Comparison of ENCODE assay signal across 15 cellular contexts in genomic region chr1:212677573-212677972, GRCh38. TPM values are rescaled to one million over a fixed set of nuclear protein-coding genes. Genes with fewer than 3 reads are reported as not detected.
DNase-seq lines count a peak whose midpoint lies in the region; ATAC-seq, FAIRE-seq and TF ChIP-seq lines count a peak whose summit lies in the region.
"Had no signal": no experiment of that assay in that cellular context is flagged by ENCODE, and none has a peak within 500 bp of the region (broad histone marks: within the 10 kb centered on the region; RNA-seq: fewer than 3 reads in every experiment).

No MANE protein-coding gene starts in this region.

- no peak for DNase-seq in activated T-cell treated with anti-CD3 and anti-CD28 coated beads, Interleukin-2, amount 50 U/mL, for 24 hours
- DNase-seq in activated T-cell treated with anti-CD3 and anti-CD28 coated beads for 4 hours (no peak), K562 (ENCODE audit: extremely low read depth in 1 of 4, low spot score in 3 of 4) (no peak), osteocyte (ENCODE audit: extremely low spot score, unreplicated experiment) (peak; percentile 38), RWPE1 (ENCODE audit: low spot score) (no peak), KBM-7 (no peak), NCI-H1092 (lab: John Stamatoyannopoulos, UW) (no peak)
- DNase-seq: Caco-2, DMS53, NCI-H226, NCI-H526, Right ventricle myocardium superior had no signal

- no peaks in the 10 kb centered on the region for H3K36me3 Mint-ChIP-seq in activated T-cell treated with anti-CD3 and anti-CD28 coated beads, Interleukin-2, amount 50 U/mL, for 24 hours (ENCODE audit: low read depth)
- no peaks in the 10 kb centered on the region for H3K36me3 Mint-ChIP-seq in osteocyte (ENCODE audit: unreplicated experiment)

- TF ChIP-seq EP300 in K562 (IDR thresholded peaks at IDR 0.05; ENCODE audit: low read length), result no peak

- peaks cover 43% of the 10 kb centered on the region for H3K4me1 Mint-ChIP-seq in activated T-cell treated with anti-CD3 and anti-CD28 coated beads, Interleukin-2, amount 50 U/mL, for 24 hours (ENCODE audit: low read depth)
- no peaks in the 10 kb centered on the region for H3K4me1 Mint-ChIP-seq in osteocyte (ENCODE audit: unreplicated experiment)

- no peak for TF ChIP-seq POLR2A in K562 (conservative IDR thresholded peaks at IDR 0.05)

- no peaks in the 10 kb centered on the region for H3K27me3 ChIP-seq in OCI-LY3 (ENCODE audit: low read depth, low read length)
- peaks cover 2 to 20% of the 10 kb centered on the region in 2 experiments; a peak in 4 of 5 replicates for H3K27me3 ChIP-seq in K562 (ENCODE audit: control insufficient read depth in 2 of 2, insufficient read depth in 2 of 2, low read length in 2 of 2)

- H3K27ac ChIP-seq in OCI-LY3 (ENCODE audit: low read length) (peak overlapping the region; percentile 96), K562 (ENCODE audit: extremely low read depth, low read depth, low read length) (no peak overlapping the region), RWPE1 (no peak overlapping the region)
- H3K27ac ChIP-seq: A549 had no signal

- peaks cover 5% of the 10 kb centered on the region for H3K27me3 Mint-ChIP-seq in activated T-cell treated with anti-CD3 and anti-CD28 coated beads, Interleukin-2, amount 50 U/mL, for 24 hours
- H3K27me3 Mint-ChIP-seq in osteocyte (ENCODE audit: unreplicated experiment), result peaks cover 9% of the 10 kb centered on the region

- FAIRE-seq in K562 (lab: Jason Lieb, UNC), result no peak
- FAIRE-seq: A549 had no signal

- BruUV-seq in K562 (replicated peaks; lab: Mats Ljungman, UMichigan), result no TSS peak

- H4K20me1 ChIP-seq in OCI-LY3 (ENCODE audit: insufficient read depth, low read length) (no peaks in the 10 kb centered on the region), K562 (replicated peaks; ENCODE audit: control insufficient read depth, insufficient read depth, low read length) (no peaks in the 10 kb centered on the region)

- no peaks in the 10 kb centered on the region for H3K9me1 ChIP-seq in K562 (ENCODE audit: control insufficient read depth, insufficient read depth, low read length)

- H3K79me2 ChIP-seq in OCI-LY3 (ENCODE audit: low read length), result no peaks in the 10 kb centered on the region
- no peaks in the 10 kb centered on the region for H3K79me2 ChIP-seq in K562 (ENCODE audit: control insufficient read depth, insufficient read depth, low read length)

- peak overlapping the region; percentile 68 for H3K9ac ChIP-seq in OCI-LY3 (ENCODE audit: low read length)
- no peak overlapping the region for H3K9ac ChIP-seq in K562 (ENCODE audit: insufficient read depth in 1 of 2, low read depth in 2 of 2, low read length in 2 of 2)

- H3K4me3 ChIP-seq in OCI-LY3 (ENCODE audit: low read length) (peak overlapping the region; percentile 5; the same call in 1 of the 2 replicates), K562 (no peak overlapping the region)
- H3K4me3 ChIP-seq: A549, HAP-1 had no signal

- peak; percentile 22; the same call in 1 of the 3 replicates for ATAC-seq in K562

- in situ Hi-C loops in K562 (cut with MboI) (no loop called here), KBM-7 (cut with MboI; ENCODE audit: low pct_unique_long_range_greater_than_20kb, low sequenced_read_pairs) (no loop called here)

- H3K9me3 Mint-ChIP-seq in activated T-cell treated with anti-CD3 and anti-CD28 coated beads, Interleukin-2, amount 50 U/mL, for 24 hours, result no peaks in the 10 kb centered on the region
- no peaks in the 10 kb centered on the region for H3K9me3 Mint-ChIP-seq in osteocyte (ENCODE audit: unreplicated experiment)

- H3K4me3 Mint-ChIP-seq in activated T-cell treated with anti-CD3 and anti-CD28 coated beads, Interleukin-2, amount 50 U/mL, for 24 hours, result no peak overlapping the region
- no peak overlapping the region for H3K4me3 Mint-ChIP-seq in osteocyte (ENCODE audit: unreplicated experiment)

- no peak for TF ChIP-seq CTCF in OCI-LY3 (IDR thresholded peaks at IDR 0.05; ENCODE audit: low read depth, low read length)
- TF ChIP-seq CTCF in K562 (IDR thresholded peaks at IDR 0.05 in 2 of 3, conservative IDR thresholded peaks at IDR 0.05 in 1 of 3; ENCODE audit: insufficient read depth in 2 of 3, low read depth in 1 of 3, low read length in 3 of 3), result no peak
- TF ChIP-seq CTCF in osteocyte (IDR thresholded peaks at IDR 0.05), result no peak
- TF ChIP-seq CTCF in RWPE1 (conservative IDR thresholded peaks at IDR 0.05; ENCODE audit: low read depth), result no peak

- H3K36me3 ChIP-seq in OCI-LY3 (replicated peaks; ENCODE audit: low read depth, low read length) (no peaks in the 10 kb centered on the region), K562 (ENCODE audit: control insufficient read depth, insufficient read depth, low read length) (no peaks in the 10 kb centered on the region)
- H3K36me3 ChIP-seq: HAP-1 had no signal

- H3K4me2 ChIP-seq in OCI-LY3 (ENCODE audit: low read length) (peak overlapping the region; percentile 55), K562 (ENCODE audit: insufficient read depth, low read length) (no peak overlapping the region)
- H3K4me2 ChIP-seq: A549 had no signal

- H2AFZ ChIP-seq in OCI-LY3 (ENCODE audit: low read depth, low read length) (no peak overlapping the region), K562 (ENCODE audit: low read depth, low read length) (no peak overlapping the region)

- WGBS in K562 (ENCODE audit: insufficient coverage, low coverage, missing lambda C conversion rate), result 19% methylated on average over 4 of the region's 4 CpGs

- H3K9me3 ChIP-seq in OCI-LY3 (ENCODE audit: insufficient read depth, low read length), result no peaks in the 10 kb centered on the region
- no peaks in the 10 kb centered on the region for H3K9me3 ChIP-seq in K562 (replicated peaks; ENCODE audit: control insufficient read depth, insufficient read depth, low read depth, low read length)
- H3K9me3 ChIP-seq: A549, Caco-2, HAP-1 had no signal

- POLR2A ChIA-PET in K562 (lab: Yijun Ruan, JAX), result interaction anchor here (0.5 to 1.8 kb wide), 6 partner anchors 10 to 266 kb away, joined by 3 to 5 read pairs (median 4); no protein-coding TSS in a partner anchor
- POLR2A ChIA-PET in RWPE1 (lab: Yijun Ruan, JAX; ENCODE audit: low non-redundant PET), result no interaction called here

- TF ChIP-seq RAD21 in K562 (CRISPR knock-in tag; conservative IDR thresholded peaks at IDR 0.05 in 1 of 2, IDR thresholded peaks at IDR 0.05 in 1 of 2), result no peak

- H3K4me1 ChIP-seq in OCI-LY3 (ENCODE audit: low read length) (peaks cover 69% of the 10 kb centered on the region), K562 (replicated peaks in 1 of 2; ENCODE audit: control insufficient read depth in 2 of 2, insufficient read depth in 2 of 2, low read length in 2 of 2) (peaks cover 0 to 6% of the 10 kb centered on the region in 2 experiments; a peak in 2 of 5 replicates)
- H3K4me1 ChIP-seq: Caco-2 had no signal

- intact Hi-C loops in K562 (cut with micrococcal nuclease), result no loop called here

- CTCF ChIA-PET in K562 (lab: Yijun Ruan, JAX; ENCODE audit: low intra/inter-chr PET ratio), result no interaction called here
- CTCF ChIA-PET in RWPE1 (lab: Yijun Ruan, JAX), result interaction anchor here (0.7 to 1.3 kb wide), 2 partner anchors 13 to 607 kb away, joined by 3 to 6 read pairs; no protein-coding TSS in a partner anchor

- H3K27ac Mint-ChIP-seq in activated T-cell treated with anti-CD3 and anti-CD28 coated beads, Interleukin-2, amount 50 U/mL, for 24 hours, result peak overlapping the region; percentile 88
- H3K27ac Mint-ChIP-seq in osteocyte (ENCODE audit: unreplicated experiment), result no peak overlapping the region

TF ChIP-seq in K562, 482 proteins besides CTCF, POLR2A, EP300 and RAD21:
- TF ChIP-seq TFAP4 (CRISPR knock-in tag; IDR thresholded peaks at IDR 0.05; ENCODE audit: borderline replicate concordance) (no peak), ZKSCAN3 (CRISPR knock-in tag; IDR thresholded peaks at IDR 0.05) (no peak), CBX1 (IDR thresholded peaks at IDR 0.05; ENCODE audit: low read depth) (no peak), CREB1 (IDR thresholded peaks at IDR 0.05) (no peak), CREB1 (CRISPR knock-in tag; IDR thresholded peaks at IDR 0.05) (no peak), HMGN3 (IDR thresholded peaks at IDR 0.05; ENCODE audit: borderline replicate concordance, extremely low read depth, insufficient read length, low read depth, low read length) (no peak), ZNF23 (CRISPR knock-in tag; IDR thresholded peaks at IDR 0.05) (no peak), HOXB6 (CRISPR knock-in tag; IDR thresholded peaks at IDR 0.05; ENCODE audit: borderline replicate concordance) (no peak), TCF7L2 (IDR thresholded peaks at IDR 0.05; ENCODE audit: low read depth, low read length) (no peak), ERF (CRISPR knock-in tag; IDR thresholded peaks at IDR 0.05) (no peak)

RNA-seq across cellular contexts. Expression of gene BATF3, which starts 22.1 kb away (rescaled TPM):
- 1.7 and 2.4 TPM in 2 replicates for total RNA-seq in K562 (2011; cell fraction: chromatin; rRNA removed; ENCODE audit: low replicate concordance)
- 1.3 and 1.6 TPM in 2 replicates for total RNA-seq in K562 (2011; cell fraction: nucleolus; rRNA removed)
- total RNA-seq in K562 (2011; cell fraction: nucleoplasm; rRNA removed), result 1.2 and 2.6 TPM in 2 replicates
- total RNA-seq in K562 (2014; rRNA removed) (3.4 and 3.6 TPM in 2 replicates), K562 (2014; rRNA removed; fragmentation: Illumina TruSeq; extraction: Trizol) (0.96 and 1.1 TPM in 2 replicates), K562 (2015; rRNA removed; fragmentation: Illumina TruSeq; extraction: Trizol) (0.40 and 0.57 TPM in 2 replicates), K562 (2021) (2.0 and 3.8 TPM in 2 replicates), osteocyte (0.56 and 0.71 TPM in 2 replicates)
- polyA plus RNA-seq in K562 (2011; rRNA removed) (0.93 and 2.0 TPM in 2 replicates), K562 (2014; fragmentation: Illumina TruSeq; extraction: Trizol) (2.7 and 3.1 TPM in 2 replicates), K562 (2014; fragmentation: Nextera tagmentation; extraction: Ambion mirVana) (under 1 TPM; 0.51 to 0.57 TPM), K562 (2014; rRNA removed) (3.8 and 5.2 TPM in 2 replicates)
- polyA plus RNA-seq in K562 (2011; cell fraction: cytosol; rRNA removed), result 0.68 and 4.4 TPM in 2 replicates
- polyA plus RNA-seq in K562 (2011; cell fraction: nucleus; rRNA removed), result 0.48 and 0.71 TPM in 2 replicates
- polyA plus RNA-seq in K562 (2012), result 1.9 and 8.3 TPM in 2 replicates
- 0.18 and 0.25 TPM in 2 replicates for polyA minus RNA-seq in K562 (2011; rRNA and poly(A)+ RNA removed)
- polyA minus RNA-seq in K562 (2011; cell fraction: cytosol; rRNA and poly(A)+ RNA removed), result 1.1 TPM in 1 of 2 replicates, not detected in the other
- 0.11 and 0.54 TPM in 2 replicates for polyA minus RNA-seq in K562 (2011; cell fraction: nucleus; rRNA and poly(A)+ RNA removed)
